ENCODE assay signal across 2 cellular contexts in genomic region chr16:85429776-85430522, GRCh38.
TF ChIP-seq lines count a peak whose summit lies in the region.

No MANE protein-coding gene starts in this region.

TF ChIP-seq in IMR-90, 13 proteins besides CTCF, POLR2A, EP300 and RAD21:
- TF ChIP-seq ELK1 (IDR thresholded peaks at IDR 0.05; ENCODE audit: borderline replicate concordance, low read depth, low read length) (no peak), SMC3 (IDR thresholded peaks at IDR 0.05; ENCODE audit: low read depth, low read length) (no peak), NFE2L2 (IDR thresholded peaks at IDR 0.05; ENCODE audit: low read depth, low read length) (no peak), USF2 (IDR thresholded peaks at IDR 0.05; ENCODE audit: low read depth, low read length) (no peak), BHLHE40 (IDR thresholded peaks at IDR 0.05; ENCODE audit: low read depth, low read length) (no peak), CEBPB (IDR thresholded peaks at IDR 0.05; ENCODE audit: low read depth, low read length) (no peak), FOS (IDR thresholded peaks at IDR 0.05; ENCODE audit: low read depth, low read length) (no peak), MXI1 (IDR thresholded peaks at IDR 0.05; ENCODE audit: borderline replicate concordance, low read depth, low read length) (no peak), MAFK (IDR thresholded peaks at IDR 0.05; ENCODE audit: low read depth, low read length) (no peak), MAZ (IDR thresholded peaks at IDR 0.05; ENCODE audit: borderline replicate concordance, low read depth, low read length) (no peak), RCOR1 (IDR thresholded peaks at IDR 0.05; ENCODE audit: insufficient replicate concordance, low read length) (no peak)
TF ChIP-seq in IMR-90: peak in this region for 0.

TF ChIP-seq in H1, 55 proteins besides CTCF, POLR2A, EP300 and RAD21:
- TF ChIP-seq CTBP2 (IDR thresholded peaks at IDR 0.05; ENCODE audit: borderline replicate concordance, insufficient read depth, insufficient read length, low read length): no peak
- TF ChIP-seq SIRT6 (IDR thresholded peaks at IDR 0.05; ENCODE audit: low read length): no peak
- no peak for TF ChIP-seq NRF1 (IDR thresholded peaks at IDR 0.05; ENCODE audit: low read depth, low read length)
- TF ChIP-seq TAF7 (optimal IDR thresholded peaks at IDR 0.05; ENCODE audit: borderline replicate concordance, low read depth, low read length): no peak
- no peak for TF ChIP-seq POLR2AphosphoS5 (IDR thresholded peaks at IDR 0.05; ENCODE audit: low read depth, low read length)
- TF ChIP-seq TAF1 (IDR thresholded peaks at IDR 0.05; ENCODE audit: low read depth, low read length): no peak
- no peak for TF ChIP-seq MAFK (IDR thresholded peaks at IDR 0.05; ENCODE audit: low read depth, low read length)
- TF ChIP-seq TCF12 (IDR thresholded peaks at IDR 0.05; ENCODE audit: low read depth, low read length): no peak
- no peak for TF ChIP-seq SP4 (IDR thresholded peaks at IDR 0.05; ENCODE audit: low read length)
- TF ChIP-seq MAX (IDR thresholded peaks at IDR 0.05): no peak
- TF ChIP-seq BRCA1 (IDR thresholded peaks at IDR 0.05; ENCODE audit: low read depth, low read length): no peak
- no peak for TF ChIP-seq KDM1A (IDR thresholded peaks at IDR 0.05; ENCODE audit: borderline replicate concordance, low read length)
- TF ChIP-seq FOSL1 (IDR thresholded peaks at IDR 0.05; ENCODE audit: insufficient read depth, low read depth, low read length): no peak
- TF ChIP-seq NANOG (IDR thresholded peaks at IDR 0.05; ENCODE audit: insufficient read depth, low read depth, low read length, poor library complexity, severe bottlenecking): no peak
- no peak for TF ChIP-seq SRF (IDR thresholded peaks at IDR 0.05; ENCODE audit: low read depth, low read length)
- TF ChIP-seq, protein P1, sequence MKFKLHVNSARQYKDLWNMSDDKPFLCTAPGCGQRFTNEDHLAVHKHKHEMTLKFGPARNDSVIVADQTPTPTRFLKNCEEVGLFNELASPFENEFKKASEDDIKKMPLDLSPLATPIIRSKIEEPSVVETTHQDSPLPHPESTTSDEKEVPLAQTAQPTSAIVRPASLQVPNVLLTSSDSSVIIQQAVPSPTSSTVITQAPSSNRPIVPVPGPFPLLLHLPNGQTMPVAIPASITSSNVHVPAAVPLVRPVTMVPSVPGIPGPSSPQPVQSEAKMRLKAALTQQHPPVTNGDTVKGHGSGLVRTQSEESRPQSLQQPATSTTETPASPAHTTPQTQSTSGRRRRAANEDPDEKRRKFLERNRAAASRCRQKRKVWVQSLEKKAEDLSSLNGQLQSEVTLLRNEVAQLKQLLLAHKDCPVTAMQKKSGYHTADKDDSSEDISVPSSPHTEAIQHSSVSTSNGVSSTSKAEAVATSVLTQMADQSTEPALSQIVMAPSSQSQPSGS (IDR thresholded peaks at IDR 0.05; ENCODE audit: low read length): no peak
- no peak for TF ChIP-seq GABPA (IDR thresholded peaks at IDR 0.05; ENCODE audit: borderline replicate concordance, insufficient read depth, low read length)
- TF ChIP-seq EZH2 (IDR thresholded peaks at IDR 0.05; ENCODE audit: low read depth, low read length, severe bottlenecking): no peak
- no peak for TF ChIP-seq BACH1 (IDR thresholded peaks at IDR 0.05; ENCODE audit: low read length)
